11 cellular contexts compared by ENCODE assay signal in the genomic region with DNA sequence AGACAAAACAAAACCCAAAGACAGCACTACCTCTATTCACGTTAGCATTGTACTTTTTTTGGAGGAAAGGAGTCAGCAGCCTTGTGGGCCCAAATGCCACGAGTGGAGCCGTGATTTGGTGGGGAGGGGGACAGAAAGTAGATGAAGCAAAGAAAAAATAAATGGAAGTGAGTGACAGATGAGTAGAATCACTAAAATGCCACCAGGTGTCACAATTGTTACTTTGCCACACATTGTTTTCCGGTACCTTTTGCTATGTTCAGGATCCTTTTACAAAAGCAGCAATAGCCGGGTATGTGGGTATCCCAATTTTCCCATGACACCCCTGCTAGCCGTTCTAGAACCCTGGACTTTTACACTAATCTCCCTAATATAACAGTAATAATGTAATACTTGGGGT.
A peak's percentile ranks its signal among the peaks of the same experiment; 100 is the strongest.
DNase-seq lines count a peak whose midpoint lies in the region; ATAC-seq, FAIRE-seq and TF ChIP-seq lines count a peak whose summit lies in the region.
"Had no signal": no experiment of that assay in that cellular context is flagged by ENCODE, and none has a peak within 500 bp of the region (broad histone marks: within the 10 kb centered on the region; RNA-seq: fewer than 3 reads in every experiment).

No MANE protein-coding gene starts in this region.

- no peak for TF ChIP-seq POLR2A in A549 (IDR thresholded peaks at IDR 0.05; ENCODE audit: low read length)

- H3K27me3 ChIP-seq in DND-41 (ENCODE audit: insufficient read depth, low read length, poor library complexity) (no peaks in the 10 kb centered on the region), foreskin keratinocyte (peaks cover 21% of the 10 kb centered on the region)

- ATAC-seq in A549 (no peak), DND-41 (ENCODE audit: insufficient read depth, low read depth) (no peak), foreskin keratinocyte (no peak), HG03045 (IDR thresholded peaks at IDR 0.05; ENCODE audit: unreplicated experiment) (no peak), HG03135 (IDR thresholded peaks at IDR 0.05; ENCODE audit: unreplicated experiment) (no peak)

- FAIRE-seq in A549 (lab: Jason Lieb, UNC) = no peak

- H3K4me2 ChIP-seq in A549 (no peak overlapping the region), DND-41 (ENCODE audit: insufficient read depth, low read length) (no peak overlapping the region)

- peaks cover 10% of the 10 kb centered on the region; the same call in 2 of the 3 replicates for H3K4me1 ChIP-seq in A549
- H3K4me1 ChIP-seq in DND-41 (ENCODE audit: insufficient read depth, low read length) = peaks cover 18% of the 10 kb centered on the region
- no peaks in the 10 kb centered on the region for H3K4me1 ChIP-seq in foreskin keratinocyte

- peaks cover 8% of the 10 kb centered on the region for H3K36me3 ChIP-seq in DND-41 (ENCODE audit: insufficient read depth, low read length)
- H3K36me3 ChIP-seq: prostate gland had no signal

- DNase-seq in A549 (ENCODE audit: low read depth in 1 of 2, low spot score in 1 of 2) (peak in 1 of 2 experiments; percentile 24), DND-41 (no peak), NCI-H526 treated with DMSO at 0.1 percent for 48 hours (lab: John Stamatoyannopoulos, UW) (peak; percentile 32), foreskin keratinocyte (no peak)
- DNase-seq in activated CD4-positive, alpha-beta T cell treated with anti-CD3 and anti-CD28 coated beads for 1 hour = no peak
- no peak for DNase-seq in activated CD4-positive, CD25-positive, alpha-beta regulatory T cell treated with anti-CD3 and anti-CD28 coated beads, Interleukin-2, amount 50 U/mL, for 72 hours
- DNase-seq: hypothalamus; stimulated activated CD8-positive, alpha-beta memory T cell treated with anti-CD3 and anti-CD28 coated beads, Interleukin-4, amount 100 ng/mL, for 48 hours had no signal

- H3K9me3 ChIP-seq in A549 (no peaks in the 10 kb centered on the region), DND-41 (ENCODE audit: insufficient read depth, low read length, severe bottlenecking) (no peaks in the 10 kb centered on the region)
- H3K9me3 ChIP-seq: prostate gland had no signal

- no peak overlapping the region for H3K9ac ChIP-seq in DND-41 (ENCODE audit: low read depth, low read length)

- no peak for TF ChIP-seq EP300 in A549 (IDR thresholded peaks at IDR 0.05)

- POLR2A ChIA-PET in A549 (lab: Yijun Ruan, JAX) = no interaction called here

- no peak overlapping the region for H3K27ac ChIP-seq in A549
- no peak overlapping the region for H3K27ac ChIP-seq in DND-41 (ENCODE audit: low read length)
- no peak overlapping the region for H3K27ac ChIP-seq in foreskin keratinocyte
- H3K27ac ChIP-seq: prostate gland had no signal

- CTCF ChIA-PET in A549 (lab: Yijun Ruan, JAX) = interaction anchor here (0.7 to 3.4 kb wide), 7 partner anchors 12 to 627 kb away, joined by 3 to 18 read pairs (median 6); no protein-coding TSS in a partner anchor

- peak; percentile 28 for TF ChIP-seq CTCF in A549 (IDR thresholded peaks at IDR 0.05)
- TF ChIP-seq CTCF in DND-41 (IDR thresholded peaks at IDR 0.05; ENCODE audit: borderline replicate concordance, extremely low read depth, low read length, poor library complexity, severe bottlenecking) = peak; percentile 34
- peak; percentile 39 for TF ChIP-seq CTCF in foreskin keratinocyte (conservative IDR thresholded peaks at IDR 0.05)

- no peak overlapping the region for H2AFZ ChIP-seq in DND-41 (ENCODE audit: low read depth, low read length)

- H3K79me2 ChIP-seq in DND-41 (ENCODE audit: insufficient read depth, low read length) = peaks cover 64% of the 10 kb centered on the region

- 51% methylated on average over 6 of the region's 6 CpGs for WGBS in A549 (ENCODE audit: missing lambda C conversion rate)

- peak; percentile 33 to 40; a peak in 4 of 5 replicates for TF ChIP-seq RAD21 in A549 (conservative IDR thresholded peaks at IDR 0.05 in 1 of 2, IDR thresholded peaks at IDR 0.05 in 1 of 2)

- H3K4me3 ChIP-seq in A549 (no peak overlapping the region), DND-41 (ENCODE audit: low read depth in 1 of 2, low read length in 2 of 2) (no peak overlapping the region)
- H3K4me3 ChIP-seq: prostate gland had no signal

- peaks cover 38% of the 10 kb centered on the region for H4K20me1 ChIP-seq in DND-41 (ENCODE audit: insufficient read depth, low read length)

TF ChIP-seq in A549, 52 proteins besides CTCF, POLR2A, EP300 and RAD21:
- TF ChIP-seq SMC3 (IDR thresholded peaks at IDR 0.05) = peak; percentile 38; the same call in 2 of the 3 replicates
- TF ChIP-seq, protein P1, sequence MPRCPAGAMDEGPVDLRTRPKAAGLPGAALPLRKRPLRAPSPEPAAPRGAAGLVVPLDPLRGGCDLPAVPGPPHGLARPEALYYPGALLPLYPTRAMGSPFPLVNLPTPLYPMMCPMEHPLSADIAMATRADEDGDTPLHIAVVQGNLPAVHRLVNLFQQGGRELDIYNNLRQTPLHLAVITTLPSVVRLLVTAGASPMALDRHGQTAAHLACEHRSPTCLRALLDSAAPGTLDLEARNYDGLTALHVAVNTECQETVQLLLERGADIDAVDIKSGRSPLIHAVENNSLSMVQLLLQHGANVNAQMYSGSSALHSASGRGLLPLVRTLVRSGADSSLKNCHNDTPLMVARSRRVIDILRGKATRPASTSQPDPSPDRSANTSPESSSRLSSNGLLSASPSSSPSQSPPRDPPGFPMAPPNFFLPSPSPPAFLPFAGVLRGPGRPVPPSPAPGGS (IDR thresholded peaks at IDR 0.05) = no peak
